Comparison of ENCODE assay signal across 9 cellular contexts in the genomic region with DNA sequence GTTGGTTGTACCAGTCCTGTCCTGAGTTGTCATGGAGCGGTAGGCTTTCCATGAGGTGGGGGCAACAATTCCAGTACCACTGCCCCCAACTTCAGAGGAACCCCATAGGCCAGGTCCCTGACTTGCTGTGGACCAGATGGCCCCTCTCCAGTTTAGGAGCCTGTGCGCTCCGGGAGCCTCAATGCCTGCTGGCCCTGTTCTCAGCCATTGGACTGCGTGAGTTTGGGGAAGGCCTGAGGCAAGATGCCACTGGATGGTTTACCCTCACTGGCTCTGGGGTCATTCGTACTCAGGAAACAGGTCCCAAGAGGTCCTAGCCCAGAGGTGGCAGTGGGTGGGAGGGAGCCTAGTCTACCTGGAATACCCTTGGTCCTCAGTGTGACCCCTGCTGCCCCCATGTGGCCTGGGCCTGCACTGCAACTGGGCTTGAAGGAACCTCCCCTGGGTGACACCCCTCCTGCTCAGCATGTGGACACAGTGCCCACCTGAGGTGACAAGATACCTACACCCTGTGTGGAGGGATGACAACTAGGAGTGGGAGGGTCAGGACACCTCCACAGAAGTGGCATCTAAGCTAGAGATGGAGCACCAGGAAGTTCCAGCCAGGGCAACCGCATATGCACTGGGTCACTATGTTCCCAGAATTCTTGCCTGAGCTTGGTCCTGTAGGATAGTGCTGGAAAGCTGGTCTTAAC. TPM values are rescaled to one million over a fixed set of nuclear protein-coding genes. Genes with fewer than 3 reads are reported as not detected.
DNase-seq lines count a peak whose midpoint lies in the region; ATAC-seq and TF ChIP-seq lines count a peak whose summit lies in the region.
"Had no signal": no experiment of that assay in that cellular context is flagged by ENCODE, and none has a peak within 500 bp of the region (broad histone marks: within the 10 kb centered on the region; RNA-seq: fewer than 3 reads in every experiment).

No MANE protein-coding gene starts in this region.

- no peaks in the 10 kb centered on the region for H3K36me3 ChIP-seq in PC-3 (ENCODE audit: low read depth, low read length)

- no peak overlapping the region for H3K4me2 ChIP-seq in PC-3 (ENCODE audit: low read length)

- POLR2A ChIA-PET in activated CD4-positive, alpha-beta memory T cell treated with anti-CD3 and anti-CD28 coated beads for 36 hours (lab: Charles Lee): no interaction called here
- POLR2A ChIA-PET in PC-3 (lab: Charles Lee; ENCODE audit: unreplicated experiment): no interaction called here

- H3K27ac ChIP-seq in dorsolateral prefrontal cortex: peak overlapping the region in 23 of 59 donors; percentile 3 to 68 (median 36)
- H3K27ac ChIP-seq in PC-3 (ENCODE audit: low read length): no peak overlapping the region

- BruUV-seq in PC-3 (replicated peaks; lab: Mats Ljungman, UMichigan): no TSS peak

- peak; percentile 53 to 99 (median 92) for TF ChIP-seq CTCF in dorsolateral prefrontal cortex (IDR thresholded peaks at IDR 0.05 in 54 of 56, conservative IDR thresholded peaks at IDR 0.05 in 2 of 56; ENCODE audit: low read depth in 1 of 56, partially characterized antibody in 56 of 56)
- TF ChIP-seq CTCF in mesothelial cell of epicardium (IDR thresholded peaks at IDR 0.05; ENCODE audit: unreplicated experiment): peak; percentile 82
- TF ChIP-seq CTCF in PC-3 (conservative IDR thresholded peaks at IDR 0.05; ENCODE audit: low read depth, low read length): no peak

- H3K9me3 Mint-ChIP-seq in activated CD4-positive, alpha-beta memory T cell treated with anti-CD3 and anti-CD28 coated beads for 36 hours: no peaks in the 10 kb centered on the region
- H3K9me3 Mint-ChIP-seq in mesothelial cell of epicardium: no peaks in the 10 kb centered on the region

- ATAC-seq in HG02588 (IDR thresholded peaks at IDR 0.05; ENCODE audit: unreplicated experiment): peak; percentile 47
- ATAC-seq in PC-3: no peak

- no peaks in the 10 kb centered on the region for H3K4me1 ChIP-seq in PC-3 (ENCODE audit: insufficient read depth, low read length)

- H3K9me2 ChIP-seq in PC-3 (replicated peaks; ENCODE audit: low read length): no peaks in the 10 kb centered on the region

- H3K27me3 ChIP-seq in dorsolateral prefrontal cortex (no peaks in the 10 kb centered on the region), PC-3 (ENCODE audit: low read length) (no peaks in the 10 kb centered on the region)

- intact Hi-C loops in activated CD4-positive, alpha-beta memory T cell treated with anti-CD3 and anti-CD28 coated beads for 36 hours (cut with micrococcal nuclease): loop anchor here (1.0 kb wide), 1 partner anchor 164 kb away; a partner anchor contains a TSS
- intact Hi-C loops in dorsolateral prefrontal cortex (cut with DNase I) (loop anchor here in 1 of 2 donors (5.0 kb wide), 1 partner anchor 49 kb away; no protein-coding TSS in a partner anchor), PC-3 (cut with micrococcal nuclease) (no loop called here)

- peak overlapping the region; percentile 28 for H3K27ac Mint-ChIP-seq in activated CD4-positive, alpha-beta memory T cell treated with anti-CD3 and anti-CD28 coated beads for 36 hours
- peak overlapping the region; percentile 4 for H3K27ac Mint-ChIP-seq in mesothelial cell of epicardium
- H3K27ac Mint-ChIP-seq: activated naive CD8-positive, alpha-beta T cell had no signal

- H2AFZ ChIP-seq in PC-3 (ENCODE audit: low read length): no peak overlapping the region

- peaks cover 8% of the 10 kb centered on the region for H3K36me3 Mint-ChIP-seq in activated CD4-positive, alpha-beta memory T cell treated with anti-CD3 and anti-CD28 coated beads for 36 hours
- peaks cover 20% of the 10 kb centered on the region for H3K36me3 Mint-ChIP-seq in mesothelial cell of epicardium
- H3K36me3 Mint-ChIP-seq: activated naive CD8-positive, alpha-beta T cell had no signal

- no peaks in the 10 kb centered on the region for H3K27me3 Mint-ChIP-seq in activated CD4-positive, alpha-beta memory T cell treated with anti-CD3 and anti-CD28 coated beads for 36 hours
- no peaks in the 10 kb centered on the region for H3K27me3 Mint-ChIP-seq in mesothelial cell of epicardium (ENCODE audit: low read depth)
- H3K27me3 Mint-ChIP-seq: activated naive CD8-positive, alpha-beta T cell had no signal

- H3K4me3 ChIP-seq in dorsolateral prefrontal cortex (no peak overlapping the region), PC-3 (ENCODE audit: low read length) (no peak overlapping the region)

- peaks cover 9% of the 10 kb centered on the region for H3K4me1 Mint-ChIP-seq in activated CD4-positive, alpha-beta memory T cell treated with anti-CD3 and anti-CD28 coated beads for 36 hours (ENCODE audit: low read depth)
- peaks cover 3% of the 10 kb centered on the region for H3K4me1 Mint-ChIP-seq in mesothelial cell of epicardium

- H3K9me3 ChIP-seq in PC-3 (ENCODE audit: low read length): no peaks in the 10 kb centered on the region

- peak; percentile 29 for DNase-seq in DMS153 treated with DMSO at 0.1 percent for 48 hours (lab: John Stamatoyannopoulos, UW; ENCODE audit: unreplicated experiment)
- peak; percentile 83 for DNase-seq in NCI-H69 (lab: John Stamatoyannopoulos, UW)
- DNase-seq in activated CD4-positive, alpha-beta memory T cell treated with anti-CD3 and anti-CD28 coated beads for 36 hours: peak; percentile 92
- peak; percentile 79 to 90 (median 84) for DNase-seq in dorsolateral prefrontal cortex
- DNase-seq in mesothelial cell of epicardium (ENCODE audit: low spot score in 2 of 2, unreplicated experiment in 2 of 2): peak in 1 of 2 experiments; percentile 93
- DNase-seq in stimulated activated CD8-positive, alpha-beta memory T cell treated with anti-CD3 and anti-CD28 coated beads, Interleukin-4, amount 100 ng/mL, for 4 hours (ENCODE audit: low read depth in 2 of 2, low spot score in 1 of 2): peak; percentile 74 to 91
- DNase-seq in PC-3: no peak

- H3K79me2 ChIP-seq in PC-3 (ENCODE audit: low read length): no peaks in the 10 kb centered on the region

- H3K4me3 Mint-ChIP-seq in activated CD4-positive, alpha-beta memory T cell treated with anti-CD3 and anti-CD28 coated beads for 36 hours: no peak overlapping the region
- H3K4me3 Mint-ChIP-seq in mesothelial cell of epicardium: no peak overlapping the region
- H3K4me3 Mint-ChIP-seq: activated naive CD8-positive, alpha-beta T cell had no signal

- no peaks in the 10 kb centered on the region for H4K20me1 ChIP-seq in PC-3 (ENCODE audit: low read length)

- no peaks in the 10 kb centered on the region for H3F3A ChIP-seq in PC-3 (ENCODE audit: low read length, unreplicated experiment)

- CTCF ChIA-PET in activated CD4-positive, alpha-beta memory T cell treated with anti-CD3 and anti-CD28 coated beads for 36 hours (lab: Charles Lee): interaction anchor here (0.6 to 2.2 kb wide), 24 partner anchors 8 to 187 kb away, joined by 3 to 12 read pairs (median 4); a partner anchor contains a TSS
- CTCF ChIA-PET in PC-3 (lab: Charles Lee): no interaction called here

- no peak overlapping the region for H3K9ac ChIP-seq in PC-3 (ENCODE audit: low read length)

RNA-seq across cellular contexts. Expression of a gene that starts 6.0 kb away (rescaled TPM):
- total RNA-seq in activated CD4-positive, alpha-beta memory T cell treated with anti-CD3 and anti-CD28 coated beads for 36 hours: under 1 TPM; 0.61 to 0.81 TPM
- 1 to 10 TPM in 112 of 120 experiments, under 1 TPM in 8; 0.46 to 5.4 (median 2.1) TPM for total RNA-seq in dorsolateral prefrontal cortex
- 1.3 to 2.0 TPM (median 1.7 TPM) in 3 replicates for total RNA-seq in mesothelial cell of epicardium
- total RNA-seq in PC-3 (2014; rRNA removed): not detected in 2 replicates

RNA-seq across cellular contexts. Expression of a gene that starts 6.4 kb away (rescaled TPM):
- total RNA-seq in activated CD4-positive, alpha-beta memory T cell treated with anti-CD3 and anti-CD28 coated beads for 36 hours: 10 to 100 TPM; 46.6 to 54.7 TPM
- total RNA-seq in dorsolateral prefrontal cortex (10 to 100 TPM; 16.2 to 58.0 (median 31.5) TPM), mesothelial cell of epicardium (81.2 to 91.0 TPM (median 88.5 TPM) in 3 replicates), PC-3 (2014; rRNA removed) (not detected in 2 replicates)

RNA-seq across cellular contexts. Expression of a gene that starts 17.1 kb away (rescaled TPM):
- under 1 TPM in 1 of 2 experiments, not detected in 1; 0.29 TPM for total RNA-seq in activated CD4-positive, alpha-beta memory T cell treated with anti-CD3 and anti-CD28 coated beads for 36 hours
- total RNA-seq in dorsolateral prefrontal cortex: 100 to 1,000 TPM in 4 of 120 experiments, 10 to 100 TPM in 116; 30.7 to 105 (median 68.9) TPM
- total RNA-seq in mesothelial cell of epicardium: 0.25 to 0.92 TPM (median 0.42 TPM) in 3 replicates
- total RNA-seq in PC-3 (2014; rRNA removed): 0.29 and 0.69 TPM in 2 replicates

RNA-seq across cellular contexts. Expression of a gene that starts 26.9 kb away (rescaled TPM):
- total RNA-seq in activated CD4-positive, alpha-beta memory T cell treated with anti-CD3 and anti-CD28 coated beads for 36 hours: 10 to 100 TPM; 56.9 to 64.2 TPM
- total RNA-seq in dorsolateral prefrontal cortex (100 to 1,000 TPM in 70 of 120 experiments, 10 to 100 TPM in 50; 76.5 to 169 (median 103) TPM), mesothelial cell of epicardium (84.0 to 90.9 TPM (median 90.8 TPM) in 3 replicates), PC-3 (2014; rRNA removed) (9.8 and 21.4 TPM in 2 replicates)

RNA-seq across cellular contexts. Expression of a gene that starts 29.5 kb away (rescaled TPM):
- total RNA-seq in activated CD4-positive, alpha-beta memory T cell treated with anti-CD3 and anti-CD28 coated beads for 36 hours: 1 to 10 TPM; 6.0 to 7.2 TPM
- total RNA-seq in dorsolateral prefrontal cortex: 100 to 1,000 TPM in 87 of 120 experiments, 10 to 100 TPM in 33; 53.4 to 167 (median 109) TPM
- total RNA-seq in mesothelial cell of epicardium: 54.7 to 58.9 TPM (median 57.1 TPM) in 3 replicates
- total RNA-seq in PC-3 (2014; rRNA removed): 7.7 and 12.2 TPM in 2 replicates

Comparison
In these comparisons a context has a peak if more than half of its experiments do, and no peak if none do; other contexts are left out.
1. RNA of a gene that starts 6.4 kb away (total RNA-seq): 81.2 to 91.0 TPM in mesothelial cell of epicardium, 46.6 to 54.7 TPM in activated CD4-positive, alpha-beta memory T cell treated with anti-CD3 and anti-CD28 coated beads for 36 hours and 16.2 to 58.0 TPM in dorsolateral prefrontal cortex; not detected in PC-3; every median in the first group is over 10 times any median in the second.
2. RNA of a gene that starts 17.1 kb away (total RNA-seq): 30.7 to 105 TPM in dorsolateral prefrontal cortex; 0.25 to 0.92 TPM in mesothelial cell of epicardium, 0.29 to 0.69 TPM in PC-3 and 0.29 TPM in activated CD4-positive, alpha-beta memory T cell treated with anti-CD3 and anti-CD28 coated beads for 36 hours; every median in the first group is over 10 times any median in the second.